2 cellular contexts compared by ENCODE assay signal in genomic region chr2:54265081-54265480, GRCh38. TPM values are rescaled to one million over a fixed set of nuclear protein-coding genes. Genes with fewer than 3 reads are reported as not detected.
"Had no signal": no experiment of that assay in that cellular context is flagged by ENCODE, and none has a peak within 500 bp of the region (broad histone marks: within the 10 kb centered on the region; RNA-seq: fewer than 3 reads in every experiment).

No MANE protein-coding gene starts in this region.

RNA-seq across cellular contexts. Expression of gene TSPYL6, which starts 9.1 kb away (rescaled TPM):
- total RNA-seq: G401, GM12878 had no signal
- polyA plus RNA-seq: GM12878 had no signal
